In genomic region chr18:63141777-63142176, GRCh38 we compare ENCODE assay signal across 11 cellular contexts.
DNase-seq lines count a peak whose midpoint lies in the region; ATAC-seq, FAIRE-seq and TF ChIP-seq lines count a peak whose summit lies in the region.
"Had no signal": no experiment of that assay in that cellular context is flagged by ENCODE, and none has a peak within 500 bp of the region (broad histone marks: within the 10 kb centered on the region; RNA-seq: fewer than 3 reads in every experiment).

No MANE protein-coding gene starts in this region.

- H2AFZ ChIP-seq in neuronal stem cell (ENCODE audit: low read length) (no peak overlapping the region), HepG2 (ENCODE audit: low read length) (no peak overlapping the region)

- no peak overlapping the region for H2AK5ac ChIP-seq in neuronal stem cell (ENCODE audit: low read depth, low read length)

- FAIRE-seq in HepG2 (lab: Jason Lieb, UNC) = no peak

- TF ChIP-seq EP300 in HepG2 (IDR thresholded peaks at IDR 0.05; ENCODE audit: low read depth in 2 of 2, low read length in 2 of 2) (no peak), HepG2 (CRISPR knock-in tag; IDR thresholded peaks at IDR 0.05; ENCODE audit: borderline replicate concordance) (no peak)

- H3K4me3 ChIP-seq in neuronal stem cell (ENCODE audit: low read length in 2 of 2) (no peak overlapping the region), HepG2 (replicated peaks in 1 of 3; ENCODE audit: insufficient read depth in 1 of 3, low read depth in 2 of 3, low read length in 3 of 3) (no peak overlapping the region)
- H3K4me3 ChIP-seq: tibial nerve had no signal

- peak overlapping the region; percentile 53 for H3K18ac ChIP-seq in neuronal stem cell (ENCODE audit: low read length)

- no peak overlapping the region for H2BK120ac ChIP-seq in neuronal stem cell (ENCODE audit: low read depth, low read length)

- no peak overlapping the region for H3K27ac ChIP-seq in neuronal stem cell (replicated peaks; ENCODE audit: low read length)
- no peak overlapping the region for H3K27ac ChIP-seq in HepG2 (ENCODE audit: extremely low read length, insufficient read depth, low read length)

- no peaks in the 10 kb centered on the region for H3K36me3 ChIP-seq in neuronal stem cell (replicated peaks in 1 of 2; ENCODE audit: control insufficient read depth in 2 of 2, insufficient read depth in 2 of 2, low read length in 2 of 2)
- no peaks in the 10 kb centered on the region for H3K36me3 ChIP-seq in HepG2 (replicated peaks in 1 of 2; ENCODE audit: control insufficient read depth in 1 of 2, insufficient read depth in 2 of 2, low read length in 2 of 2)
- H3K36me3 ChIP-seq: tibial nerve had no signal

- no peak overlapping the region for H4K91ac ChIP-seq in neuronal stem cell (ENCODE audit: low read depth, low read length, poor library complexity)

- no peak for TF ChIP-seq POLR2A in HepG2 (IDR thresholded peaks at IDR 0.05; ENCODE audit: insufficient read depth in 1 of 2, low read depth in 2 of 2, low read length in 2 of 2)

- H3K23ac ChIP-seq in neuronal stem cell (ENCODE audit: low read depth, low read length, poor library complexity) = no peak overlapping the region

- POLR2A ChIA-PET in HepG2 (lab: Yijun Ruan, JAX) = no interaction called here

- no peak overlapping the region for H3K4ac ChIP-seq in neuronal stem cell (ENCODE audit: low read length)

- no CpG with 5 or more reads among the region's 10 CpGs for WGBS in neuronal stem cell (ENCODE audit: extremely low coverage in 2 of 2, insufficient read length in 2 of 2, insufficient replicate concordance in 1 of 2), 2 donors
- WGBS in HepG2 (ENCODE audit: low lambda C conversion rate) = 13% methylated on average over 10 of the region's 10 CpGs

- CTCF ChIA-PET in HepG2 (lab: Yijun Ruan, JAX; ENCODE audit: low intra/inter-chr PET ratio, low total read pairs) = no interaction called here

- TF ChIP-seq CTCF in HepG2 (CRISPR knock-in tag; IDR thresholded peaks at IDR 0.05) = no peak

- H3K79me1 ChIP-seq in neuronal stem cell (ENCODE audit: low read depth, low read length) = no peaks in the 10 kb centered on the region

- intact Hi-C loops in HepG2 (cut with micrococcal nuclease; ENCODE audit: unreplicated experiment) = no loop called here

- H3K79me2 ChIP-seq in HepG2 (ENCODE audit: insufficient read depth, low read length) = no peaks in the 10 kb centered on the region

- DNase-seq in neuronal stem cell (ENCODE audit: low spot score) (no peak), NCI-H2081 (lab: John Stamatoyannopoulos, UW) (no peak), HepG2 (ENCODE audit: low spot score) (no peak), SHP77 treated with DMSO at 0.1 percent for 48 hours (lab: John Stamatoyannopoulos, UW) (no peak), NCI-H524 (lab: John Stamatoyannopoulos, UW) (no peak)
- DNase-seq: activated CD8-positive, alpha-beta memory T cell treated with anti-CD3 and anti-CD28 coated beads, Interleukin-2, amount 50 U/mL, for 4 hours had no signal

- peak; percentile 52 for ATAC-seq in GM18907 (IDR thresholded peaks at IDR 0.05; ENCODE audit: unreplicated experiment)
- peak; percentile 49 for ATAC-seq in GM21786 (IDR thresholded peaks at IDR 0.05; ENCODE audit: unreplicated experiment)
- ATAC-seq in HG03571 (IDR thresholded peaks at IDR 0.05; ENCODE audit: unreplicated experiment) = peak; percentile 51
- ATAC-seq in HepG2 = no peak
- ATAC-seq: left lobe of liver had no signal

- no peak for TF ChIP-seq RAD21 in HepG2 (CRISPR knock-in tag; IDR thresholded peaks at IDR 0.05)

- no peaks in the 10 kb centered on the region for H4K20me1 ChIP-seq in HepG2 (ENCODE audit: insufficient read depth, low read length)

- no peak overlapping the region for H2BK15ac ChIP-seq in neuronal stem cell (ENCODE audit: low read length)

- no peaks in the 10 kb centered on the region for H3K27me3 ChIP-seq in neuronal stem cell (ENCODE audit: control insufficient read depth in 3 of 3, insufficient read depth in 3 of 3, low read depth in 1 of 3, low read length in 3 of 3)
- peaks cover 3 to 43% of the 10 kb centered on the region in 2 experiments for H3K27me3 ChIP-seq in HepG2 (ENCODE audit: control insufficient read depth in 1 of 2, insufficient read depth in 2 of 2, low read length in 2 of 2)
- H3K27me3 ChIP-seq: tibial nerve had no signal

- H2BK12ac ChIP-seq in neuronal stem cell (ENCODE audit: low read length) = peak overlapping the region; percentile 63

- no peak overlapping the region for H4K8ac ChIP-seq in neuronal stem cell (ENCODE audit: low read depth, low read length)

- BruUV-seq in HepG2 (replicated peaks; lab: Mats Ljungman, UMichigan) = no TSS peak

- no peak overlapping the region for H3K4me2 ChIP-seq in neuronal stem cell (ENCODE audit: insufficient read depth, low read length, poor library complexity, severe bottlenecking)
- no peak overlapping the region for H3K4me2 ChIP-seq in HepG2 (ENCODE audit: low read depth, low read length)

- H3K14ac ChIP-seq in neuronal stem cell (ENCODE audit: low read length) = no peak overlapping the region

- H3K4me1 ChIP-seq in neuronal stem cell (ENCODE audit: control insufficient read depth in 2 of 2, insufficient read depth in 1 of 2, low read depth in 1 of 2, low read length in 2 of 2) (peaks cover 10 to 11% of the 10 kb centered on the region in 2 donors), HepG2 (ENCODE audit: insufficient read depth, low read length) (no peaks in the 10 kb centered on the region)

- H2BK5ac ChIP-seq in neuronal stem cell (ENCODE audit: low read length) = peak overlapping the region; percentile 6

- in situ Hi-C loops in HepG2 (cut with HindIII; ENCODE audit: extremely low pct_ligation_motif_present, low pct_unique_long_range_greater_than_20kb) = no loop called here

- H3K9ac ChIP-seq in neuronal stem cell (ENCODE audit: low read depth, low read length, poor library complexity) (no peak overlapping the region), HepG2 (ENCODE audit: insufficient read depth, low read depth, low read length) (no peak overlapping the region)

- H3K9me3 ChIP-seq in neuronal stem cell (replicated peaks in 1 of 2; ENCODE audit: control insufficient read depth in 2 of 2, insufficient read depth in 1 of 2, low read depth in 1 of 2, low read length in 2 of 2) (no peaks in the 10 kb centered on the region), HepG2 (ENCODE audit: low read length) (no peaks in the 10 kb centered on the region)
- H3K9me3 ChIP-seq: tibial nerve had no signal

TF ChIP-seq in HepG2, 621 proteins besides CTCF, POLR2A, EP300 and RAD21:
- TF ChIP-seq RXRB (CRISPR knock-in tag; IDR thresholded peaks at IDR 0.05; ENCODE audit: borderline replicate concordance) (no peak), KMT2A (CRISPR knock-in tag; IDR thresholded peaks at IDR 0.05) (no peak), ZSCAN25 (CRISPR knock-in tag; IDR thresholded peaks at IDR 0.05) (no peak), KLF11 (CRISPR knock-in tag; IDR thresholded peaks at IDR 0.05) (no peak), RBM22 (optimal IDR thresholded peaks at IDR 0.05; ENCODE audit: low read length) (no peak)
